25 cellular contexts compared by ENCODE assay signal in genomic region chr7:42181566-42181965, GRCh38.
"Had no signal": no experiment of that assay in that cellular context is flagged by ENCODE, and none has a peak within 500 bp of the region (broad histone marks: within the 10 kb centered on the region; RNA-seq: fewer than 3 reads in every experiment).

No MANE protein-coding gene starts in this region.

- H3K4me3 ChIP-seq: coronary artery, dorsolateral prefrontal cortex, gastrocnemius medialis, ovary, sigmoid colon, stomach, thyroid gland, upper lobe of right lung had no signal

- H3K27ac ChIP-seq: coronary artery, dorsolateral prefrontal cortex, gastrocnemius medialis, ovary, sigmoid colon, stomach, thyroid gland, upper lobe of right lung had no signal

- H3K27me3 ChIP-seq: gastrocnemius medialis, ovary, sigmoid colon, stomach, thyroid gland, upper lobe of right lung had no signal

- ATAC-seq: activated CD4-positive, alpha-beta T cell treated with anti-CD3 and anti-CD28 coated beads for 36 hours; activated naive CD4-positive, alpha-beta T cell treated with anti-CD3 and anti-CD28 coated beads, Interleukin-2, amount 50 U/mL, for 72 hours; activated T-cell treated with anti-CD3 and anti-CD28 coated beads, Interleukin-2, amount 50 U/mL, for 72 hours; effector memory CD8-positive, alpha-beta T cell; gastrocnemius medialis; left colon; naive thymus-derived CD4-positive, alpha-beta T cell; stimulated activated naive B cell treated with anti-CD40 and anti-IgM and Interleukin-4, amounts not matched to agents 10 μg/mL and 1 μg/mL and 100 μg/mL, for 72 hours; upper lobe of right lung had no signal

- H3K9me3 ChIP-seq: gastrocnemius medialis, ovary, sigmoid colon, stomach, thyroid gland, upper lobe of right lung had no signal

- H3K4me1 ChIP-seq: gastrocnemius medialis, stomach, upper lobe of right lung had no signal

- H3K36me3 ChIP-seq: gastrocnemius medialis, ovary, sigmoid colon, stomach, thyroid gland, upper lobe of right lung had no signal

- DNase-seq: activated CD4-positive, alpha-beta T cell treated with anti-CD3 and anti-CD28 coated beads for 36 hours; activated CD4-positive, CD25-positive, alpha-beta regulatory T cell; activated naive CD4-positive, alpha-beta T cell; activated T-cell treated with anti-CD3 and anti-CD28 coated beads for 4 hours; activated T-cell treated with anti-CD3 and anti-CD28 coated beads, Interleukin-2, amount 50 U/mL, for 72 hours; anterior cingulate cortex; dorsolateral prefrontal cortex; effector memory CD8-positive, alpha-beta T cell; erythroblast; gastrocnemius medialis; glutamatergic neuron; kidney; left colon; midbrain; naive thymus-derived CD4-positive, alpha-beta T cell; ovary; sigmoid colon; stimulated activated CD4-positive, alpha-beta T cell treated with anti-CD3 and anti-CD28 coated beads, Interleukin-15, amount 100 ng/mL, for 24 hours; stimulated activated CD4-positive, alpha-beta T cell treated with anti-CD3 and anti-CD28 coated beads, Interleukin-2, amount 100 ng/mL, for 24 hours; stimulated activated naive B cell treated with anti-CD40 and anti-IgM and Interleukin-4, amounts not matched to agents 10 μg/mL and 1 μg/mL and 100 μg/mL, for 72 hours; stomach; thyroid gland; upper lobe of right lung had no signal
